Comparison of ENCODE assay signal across 3 cellular contexts in genomic region chr17:50662632-50663225, GRCh38.
TF ChIP-seq lines count a peak whose summit lies in the region.

No MANE protein-coding gene starts in this region.

TF ChIP-seq in SK-N-SH, 30 proteins besides CTCF, POLR2A, EP300 and RAD21:
- TF ChIP-seq MEF2A (IDR thresholded peaks at IDR 0.05; ENCODE audit: borderline replicate concordance, low read depth) (no peak), SIN3A (IDR thresholded peaks at IDR 0.05; ENCODE audit: borderline replicate concordance, low read depth, low read length) (no peak), MXI1 (IDR thresholded peaks at IDR 0.05; ENCODE audit: low read depth, low read length) (no peak), TCF12 (IDR thresholded peaks at IDR 0.05) (no peak), POLR2AphosphoS5 (IDR thresholded peaks at IDR 0.05; ENCODE audit: low read depth, low read length) (no peak), NFIC (IDR thresholded peaks at IDR 0.05; ENCODE audit: borderline replicate concordance) (no peak), FOSL2 (IDR thresholded peaks at IDR 0.05; ENCODE audit: borderline replicate concordance, low read depth) (no peak), FOXM1 (IDR thresholded peaks at IDR 0.05; ENCODE audit: low read depth) (no peak), PBX3 (IDR thresholded peaks at IDR 0.05) (no peak), ELF1 (IDR thresholded peaks at IDR 0.05) (no peak), EZH2phosphoT487 (IDR thresholded peaks at IDR 0.05; ENCODE audit: borderline replicate concordance, low read depth) (no peak), JUND (IDR thresholded peaks at IDR 0.05) (no peak), SMC3 (IDR thresholded peaks at IDR 0.05; ENCODE audit: low read depth, low read length) (no peak)
TF ChIP-seq in SK-N-SH: peak in this region for 0.

TF ChIP-seq in SK-N-SH treated with all-trans-retinoic acid at 6 μM for 48 hours, 23 proteins besides CTCF, POLR2A, EP300 and RAD21:
- TF ChIP-seq TOX (CRISPR knock-in tag; IDR thresholded peaks at IDR 0.05; ENCODE audit: borderline replicate concordance) (no peak), ARNTL (CRISPR knock-in tag; IDR thresholded peaks at IDR 0.05; ENCODE audit: borderline replicate concordance, low read depth) (no peak), ZNF70 (CRISPR knock-in tag; IDR thresholded peaks at IDR 0.05) (no peak), GLIS3 (CRISPR knock-in tag; IDR thresholded peaks at IDR 0.05) (no peak), PATZ1 (CRISPR knock-in tag; IDR thresholded peaks at IDR 0.05; ENCODE audit: borderline replicate concordance) (no peak), CSDC2 (CRISPR knock-in tag; IDR thresholded peaks at IDR 0.05) (no peak), RARB (CRISPR knock-in tag; IDR thresholded peaks at IDR 0.05) (no peak), ZNF8 (CRISPR knock-in tag; IDR thresholded peaks at IDR 0.05) (no peak), SNAI2 (CRISPR knock-in tag; IDR thresholded peaks at IDR 0.05) (no peak), OSR1 (CRISPR knock-in tag; IDR thresholded peaks at IDR 0.05) (no peak)
TF ChIP-seq in SK-N-SH treated with all-trans-retinoic acid at 6 μM for 48 hours: peak in this region for 0.

TF ChIP-seq in H1, 55 proteins besides CTCF, POLR2A, EP300 and RAD21:
- no peak for TF ChIP-seq ASH2L (IDR thresholded peaks at IDR 0.05; ENCODE audit: low read length)
- TF ChIP-seq GTF2F1 (IDR thresholded peaks at IDR 0.05; ENCODE audit: borderline replicate concordance, low read depth, low read length), result no peak
- TF ChIP-seq E2F6 (IDR thresholded peaks at IDR 0.05), result no peak
- no peak for TF ChIP-seq SIN3A (conservative IDR thresholded peaks at IDR 0.05 in 1 of 2, IDR thresholded peaks at IDR 0.05 in 1 of 2; ENCODE audit: low read depth in 1 of 2, low read length in 2 of 2)
- no peak for TF ChIP-seq TCF12 (IDR thresholded peaks at IDR 0.05; ENCODE audit: low read depth, low read length)
- TF ChIP-seq FOSL1 (IDR thresholded peaks at IDR 0.05; ENCODE audit: insufficient read depth, low read depth, low read length), result no peak
- TF ChIP-seq CHD1 (IDR thresholded peaks at IDR 0.05; ENCODE audit: low read depth, low read length), result no peak
- TF ChIP-seq RBBP5 (IDR thresholded peaks at IDR 0.05; ENCODE audit: borderline replicate concordance, low read depth, low read length), result no peak
TF ChIP-seq in H1: peak in this region for 0.
